25 cellular contexts compared by ENCODE assay signal in genomic region chr17:77688369-77688768, GRCh38.
"Had no signal": no experiment of that assay in that cellular context is flagged by ENCODE, and none has a peak within 500 bp of the region (broad histone marks: within the 10 kb centered on the region; RNA-seq: fewer than 3 reads in every experiment).

No MANE protein-coding gene starts in this region.

- H3K27ac Mint-ChIP-seq: natural killer cell; progenitor cell of endocrine pancreas; stimulated activated naive B cell treated with anti-CD40 and anti-IgM and Interleukin-4, amounts not matched to agents 10 μg/mL and 1 μg/mL and 100 μg/mL, for 72 hours; stimulated activated naive CD8-positive, alpha-beta T cell treated with anti-CD3 and anti-CD28 coated beads, Interleukin-15, Interleukin-2, amounts not matched to agents 100 ng/mL and 50 ng/mL, for 24 hours had no signal

- H3K36me3 Mint-ChIP-seq: natural killer cell; stimulated activated naive B cell treated with anti-CD40 and anti-IgM and Interleukin-4, amounts not matched to agents 10 μg/mL and 1 μg/mL and 100 μg/mL, for 72 hours had no signal

- H3K4me3 Mint-ChIP-seq: natural killer cell; neural crest cell; stimulated activated naive B cell treated with anti-CD40 and anti-IgM and Interleukin-4, amounts not matched to agents 10 μg/mL and 1 μg/mL and 100 μg/mL, for 72 hours; stimulated activated naive CD8-positive, alpha-beta T cell treated with anti-CD3 and anti-CD28 coated beads, Interleukin-15, Interleukin-2, amounts not matched to agents 100 ng/mL and 50 ng/mL, for 24 hours had no signal

- H3K27me3 Mint-ChIP-seq: stimulated activated naive CD8-positive, alpha-beta T cell treated with anti-CD3 and anti-CD28 coated beads, Interleukin-15, Interleukin-2, amounts not matched to agents 100 ng/mL and 50 ng/mL, for 24 hours had no signal

- DNase-seq: colonic mucosa; dermis blood vessel endothelial cell; effector memory CD4-positive, alpha-beta T cell; erythroblast; esophagus squamous epithelium; foreskin melanocyte; glutamatergic neuron; heart right ventricle; hippocampal formation; kidney glomerular epithelial cell; left colon; left ventricle myocardium inferior; mammary epithelial cell; mesendoderm; natural killer cell; right lobe of liver; small intestine; stimulated activated CD4-positive, alpha-beta T cell treated with anti-CD3 and anti-CD28 coated beads, Interleukin-15, amount 100 ng/mL, for 24 hours; stimulated activated CD4-positive, alpha-beta T cell treated with anti-CD3 and anti-CD28 coated beads, Interleukin-2, amount 100 ng/mL, for 48 hours; stimulated activated naive B cell treated with anti-CD40 and anti-IgM and Interleukin-4, amounts not matched to agents 10 μg/mL and 1 μg/mL and 100 μg/mL, for 72 hours; upper lobe of left lung; uterus had no signal

- H3K9me3 Mint-ChIP-seq: natural killer cell; neural crest cell; stimulated activated naive B cell treated with anti-CD40 and anti-IgM and Interleukin-4, amounts not matched to agents 10 μg/mL and 1 μg/mL and 100 μg/mL, for 72 hours; stimulated activated naive CD8-positive, alpha-beta T cell treated with anti-CD3 and anti-CD28 coated beads, Interleukin-15, Interleukin-2, amounts not matched to agents 100 ng/mL and 50 ng/mL, for 24 hours had no signal
